In the genomic region with DNA sequence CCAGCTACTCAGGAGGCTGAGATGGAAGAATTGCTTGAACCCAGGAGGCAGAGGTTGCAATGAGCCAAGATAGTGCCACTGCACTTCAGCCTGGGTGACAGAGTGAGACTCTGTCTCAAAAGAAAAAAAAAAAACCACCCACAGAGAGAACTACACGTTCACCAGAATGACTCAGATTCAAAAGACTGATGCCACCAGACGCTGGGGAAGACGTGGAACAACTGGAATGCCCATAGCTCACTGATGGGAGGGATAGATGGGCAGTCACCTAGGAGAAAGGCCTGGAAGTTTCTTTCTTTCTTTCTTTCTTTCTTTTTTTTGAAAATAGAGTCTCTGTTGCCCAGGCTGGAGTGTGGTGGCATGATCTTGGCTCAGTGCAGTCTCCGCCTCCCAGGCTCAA, we compare ENCODE assay signal across 3 cellular contexts.
TF ChIP-seq lines count a peak whose summit lies in the region.

No MANE protein-coding gene starts in this region.

TF ChIP-seq in A549, 52 proteins besides CTCF, POLR2A, EP300 and RAD21 (continued from another document):
- no peak for TF ChIP-seq MAX (IDR thresholded peaks at IDR 0.05)
- no peak for TF ChIP-seq HDAC2 (IDR thresholded peaks at IDR 0.05)
- no peak for TF ChIP-seq EHF (CRISPR knock-in tag; IDR thresholded peaks at IDR 0.05)
- TF ChIP-seq, protein P1, sequence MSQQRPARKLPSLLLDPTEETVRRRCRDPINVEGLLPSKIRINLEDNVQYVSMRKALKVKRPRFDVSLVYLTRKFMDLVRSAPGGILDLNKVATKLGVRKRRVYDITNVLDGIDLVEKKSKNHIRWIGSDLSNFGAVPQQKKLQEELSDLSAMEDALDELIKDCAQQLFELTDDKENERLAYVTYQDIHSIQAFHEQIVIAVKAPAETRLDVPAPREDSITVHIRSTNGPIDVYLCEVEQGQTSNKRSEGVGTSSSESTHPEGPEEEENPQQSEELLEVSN (IDR thresholded peaks at IDR 0.05; ENCODE audit: borderline replicate concordance, low read depth), result no peak

TF ChIP-seq in HEK293, 187 proteins besides CTCF, POLR2A, EP300 and RAD21 (continued from another document):
- TF ChIP-seq ZNF362 (tag by site-specific recombination; IDR thresholded peaks at IDR 0.05) (0 out of 2 replicates have a peak, but pooled peaks have one; percentile 27), ZNF629 (tag by site-specific recombination; IDR thresholded peaks at IDR 0.05) (no peak), GLIS1 (tag by site-specific recombination; IDR thresholded peaks at IDR 0.05) (peak; percentile 34; the same call in 1 of the 2 replicates), ZNF658 (tag by site-specific recombination; IDR thresholded peaks at IDR 0.05) (no peak), ZNF747 (tag by site-specific recombination; IDR thresholded peaks at IDR 0.05) (no peak), RBAK (tag by site-specific recombination; IDR thresholded peaks at IDR 0.05) (no peak), SP2 (tag by site-specific recombination; IDR thresholded peaks at IDR 0.05) (no peak), ZFHX2 (tag by site-specific recombination; conservative IDR thresholded peaks at IDR 0.05) (peak; percentile 17; the same call in 1 of the 2 replicates), ZBTB48 (tag by site-specific recombination; IDR thresholded peaks at IDR 0.05) (no peak), ZNF654 (tag by site-specific recombination; IDR thresholded peaks at IDR 0.05; ENCODE audit: low read depth) (no peak), KLF1 (tag by site-specific recombination; IDR thresholded peaks at IDR 0.05) (no peak)

TF ChIP-seq in SK-N-SH treated with all-trans-retinoic acid at 6 μM for 48 hours, 23 proteins besides CTCF, POLR2A, EP300 and RAD21 (continued from another document):
- TF ChIP-seq TSHZ2 (CRISPR knock-in tag; IDR thresholded peaks at IDR 0.05), result no peak
- TF ChIP-seq OSR1 (CRISPR knock-in tag; IDR thresholded peaks at IDR 0.05), result no peak
- no peak for TF ChIP-seq GLIS3 (CRISPR knock-in tag; IDR thresholded peaks at IDR 0.05)
- no peak for TF ChIP-seq TCF4 (CRISPR knock-in tag; IDR thresholded peaks at IDR 0.05; ENCODE audit: borderline replicate concordance)
- no peak for TF ChIP-seq PPARA (CRISPR knock-in tag; IDR thresholded peaks at IDR 0.05; ENCODE audit: borderline replicate concordance)
- TF ChIP-seq ZC3H10 (CRISPR knock-in tag; IDR thresholded peaks at IDR 0.05), result no peak
- no peak for TF ChIP-seq PATZ1 (CRISPR knock-in tag; IDR thresholded peaks at IDR 0.05; ENCODE audit: borderline replicate concordance)
- TF ChIP-seq ARNTL (CRISPR knock-in tag; IDR thresholded peaks at IDR 0.05; ENCODE audit: borderline replicate concordance, low read depth), result no peak
- TF ChIP-seq ZNF565 (CRISPR knock-in tag; conservative IDR thresholded peaks at IDR 0.05; ENCODE audit: low read depth), result no peak
